Comparison of ENCODE assay signal across 1 cellular context in the genomic region with DNA sequence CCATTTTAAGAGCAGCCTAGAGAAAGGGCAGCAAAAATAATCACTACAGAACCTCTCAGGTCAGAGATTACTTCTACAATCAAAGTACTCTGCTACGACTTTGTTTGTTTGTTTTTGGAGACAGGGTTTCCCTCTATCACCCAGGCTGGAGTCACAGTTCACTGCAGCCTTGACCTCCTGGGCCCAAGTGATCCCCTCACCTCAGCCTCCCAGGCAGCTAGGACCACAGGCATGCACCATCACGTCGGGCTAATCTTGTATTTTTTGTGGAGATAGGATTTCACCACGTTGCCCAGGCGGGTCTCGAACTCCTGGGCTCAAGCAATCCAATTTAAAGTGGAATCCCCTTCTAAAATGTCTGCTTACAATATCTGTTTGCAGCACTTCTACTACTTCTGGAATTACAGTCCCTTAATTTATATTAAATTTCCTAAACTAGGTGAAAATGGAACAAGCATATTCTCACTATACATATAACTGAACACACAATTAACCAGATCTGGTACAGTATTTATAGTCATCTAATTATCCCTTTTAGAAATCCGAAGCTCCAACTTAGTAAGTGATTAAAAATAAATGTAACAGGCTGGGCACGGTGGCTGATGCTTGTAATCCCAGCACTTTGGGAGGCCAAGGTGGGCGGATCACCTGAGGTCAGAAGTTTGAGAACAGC.
A peak's percentile ranks its signal among the peaks of the same experiment; 100 is the strongest.
TF ChIP-seq lines count a peak whose summit lies in the region.

No MANE protein-coding gene starts in this region.

TF ChIP-seq in HepG2, 621 proteins besides CTCF, POLR2A, EP300 and RAD21 (continued from another document and continues in another):
- TF ChIP-seq, protein P1, sequence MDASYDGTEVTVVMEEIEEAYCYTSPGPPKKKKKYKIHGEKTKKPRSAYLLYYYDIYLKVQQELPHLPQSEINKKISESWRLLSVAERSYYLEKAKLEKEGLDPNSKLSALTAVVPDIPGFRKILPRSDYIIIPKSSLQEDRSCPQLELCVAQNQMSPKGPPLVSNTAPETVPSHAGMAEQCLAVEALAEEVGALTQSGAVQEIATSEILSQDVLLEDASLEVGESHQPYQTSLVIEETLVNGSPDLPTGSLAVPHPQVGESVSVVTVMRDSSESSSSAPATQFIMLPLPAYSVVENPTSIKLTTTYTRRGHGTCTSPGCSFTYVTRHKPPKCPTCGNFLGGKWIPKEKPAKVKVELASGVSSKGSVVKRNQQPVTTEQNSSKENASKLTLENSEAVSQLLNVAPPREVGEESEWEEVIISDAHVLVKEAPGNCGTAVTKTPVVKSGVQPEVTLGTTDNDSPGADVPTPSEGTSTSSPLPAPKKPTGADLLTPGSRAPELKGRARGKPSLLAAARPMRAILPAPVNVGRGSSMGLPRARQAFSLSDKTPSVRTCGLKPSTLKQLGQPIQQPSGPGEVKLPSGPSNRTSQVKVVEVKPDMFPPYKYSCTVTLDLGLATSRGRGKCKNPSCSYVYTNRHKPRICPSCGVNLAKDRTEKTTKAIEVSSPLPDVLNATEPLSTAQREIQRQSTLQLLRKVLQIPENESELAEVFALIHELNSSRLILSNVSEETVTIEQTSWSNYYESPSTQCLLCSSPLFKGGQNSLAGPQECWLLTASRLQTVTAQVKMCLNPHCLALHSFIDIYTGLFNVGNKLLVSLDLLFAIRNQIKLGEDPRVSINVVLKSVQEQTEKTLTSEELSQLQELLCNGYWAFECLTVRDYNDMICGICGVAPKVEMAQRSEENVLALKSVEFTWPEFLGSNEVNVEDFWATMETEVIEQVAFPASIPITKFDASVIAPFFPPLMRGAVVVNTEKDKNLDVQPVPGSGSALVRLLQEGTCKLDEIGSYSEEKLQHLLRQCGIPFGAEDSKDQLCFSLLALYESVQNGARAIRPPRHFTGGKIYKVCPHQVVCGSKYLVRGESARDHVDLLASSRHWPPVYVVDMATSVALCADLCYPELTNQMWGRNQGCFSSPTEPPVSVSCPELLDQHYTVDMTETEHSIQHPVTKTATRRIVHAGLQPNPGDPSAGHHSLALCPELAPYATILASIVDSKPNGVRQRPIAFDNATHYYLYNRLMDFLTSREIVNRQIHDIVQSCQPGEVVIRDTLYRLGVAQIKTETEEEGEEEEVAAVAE (CRISPR knock-in tag; IDR thresholded peaks at IDR 0.05; ENCODE audit: borderline replicate concordance), result no peak
- TF ChIP-seq JDP2 (CRISPR knock-in tag; IDR thresholded peaks at IDR 0.05; ENCODE audit: borderline replicate concordance), result no peak
- TF ChIP-seq KDM2A (CRISPR knock-in tag; IDR thresholded peaks at IDR 0.05; ENCODE audit: borderline replicate concordance, low read depth), result no peak; the same call in 1 of the 2 replicates
- no peak for TF ChIP-seq SOX13 (IDR thresholded peaks at IDR 0.05)
- TF ChIP-seq SOX13 (CRISPR knock-in tag; conservative IDR thresholded peaks at IDR 0.05 in 1 of 2, IDR thresholded peaks at IDR 0.05 in 1 of 2), result peak in 1 of 2 experiments; percentile 69; a peak in 2 of 4 replicates
- TF ChIP-seq HMGA1 (CRISPR knock-in tag; conservative IDR thresholded peaks at IDR 0.05), result no peak
- TF ChIP-seq ATAD3A (CRISPR knock-in tag; IDR thresholded peaks at IDR 0.05), result no peak
- TF ChIP-seq, protein P2, sequence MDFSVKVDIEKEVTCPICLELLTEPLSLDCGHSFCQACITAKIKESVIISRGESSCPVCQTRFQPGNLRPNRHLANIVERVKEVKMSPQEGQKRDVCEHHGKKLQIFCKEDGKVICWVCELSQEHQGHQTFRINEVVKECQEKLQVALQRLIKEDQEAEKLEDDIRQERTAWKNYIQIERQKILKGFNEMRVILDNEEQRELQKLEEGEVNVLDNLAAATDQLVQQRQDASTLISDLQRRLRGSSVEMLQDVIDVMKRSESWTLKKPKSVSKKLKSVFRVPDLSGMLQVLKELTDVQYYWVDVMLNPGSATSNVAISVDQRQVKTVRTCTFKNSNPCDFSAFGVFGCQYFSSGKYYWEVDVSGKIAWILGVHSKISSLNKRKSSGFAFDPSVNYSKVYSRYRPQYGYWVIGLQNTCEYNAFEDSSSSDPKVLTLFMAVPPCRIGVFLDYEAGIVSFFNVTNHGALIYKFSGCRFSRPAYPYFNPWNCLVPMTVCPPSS (IDR thresholded peaks at IDR 0.05), result no peak
- no peak; the same call in 1 of the 2 replicates for TF ChIP-seq ZNF264 (CRISPR knock-in tag; IDR thresholded peaks at IDR 0.05)
- no peak for TF ChIP-seq ZNF615 (CRISPR knock-in tag; IDR thresholded peaks at IDR 0.05; ENCODE audit: borderline replicate concordance)
- no peak for TF ChIP-seq GTF2F1 (IDR thresholded peaks at IDR 0.05; ENCODE audit: low read length)
- no peak for TF ChIP-seq ZNF12 (CRISPR knock-in tag; IDR thresholded peaks at IDR 0.05)
- 0 out of 2 replicates have a peak, but pooled peaks have one; percentile 24 for TF ChIP-seq ZNF670 (CRISPR knock-in tag; IDR thresholded peaks at IDR 0.05; ENCODE audit: borderline replicate concordance)
- TF ChIP-seq, protein P3, sequence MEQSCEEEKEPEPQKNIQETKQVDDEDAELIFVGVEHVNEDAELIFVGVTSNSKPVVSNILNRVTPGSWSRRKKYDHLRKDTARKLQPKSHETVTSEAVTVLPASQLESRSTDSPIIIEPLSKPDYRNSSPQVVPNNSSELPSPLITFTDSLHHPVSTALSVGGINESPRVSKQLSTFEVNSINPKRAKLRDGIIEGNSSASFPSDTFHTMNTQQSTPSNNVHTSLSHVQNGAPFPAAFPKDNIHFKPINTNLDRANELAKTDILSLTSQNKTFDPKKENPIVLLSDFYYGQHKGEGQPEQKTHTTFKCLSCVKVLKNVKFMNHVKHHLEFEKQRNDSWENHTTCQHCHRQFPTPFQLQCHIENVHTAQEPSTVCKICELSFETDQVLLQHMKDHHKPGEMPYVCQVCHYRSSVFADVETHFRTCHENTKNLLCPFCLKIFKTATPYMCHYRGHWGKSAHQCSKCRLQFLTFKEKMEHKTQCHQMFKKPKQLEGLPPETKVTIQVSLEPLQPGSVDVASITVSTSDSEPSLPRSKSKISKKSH (CRISPR knock-in tag; IDR thresholded peaks at IDR 0.05; ENCODE audit: borderline replicate concordance), result no peak
- TF ChIP-seq ARNTL (CRISPR knock-in tag; IDR thresholded peaks at IDR 0.05), result 0 out of 2 replicates have a peak, but pooled peaks have one; percentile 30
- no peak for TF ChIP-seq RNF2 (conservative IDR thresholded peaks at IDR 0.05; ENCODE audit: low read depth)
- TF ChIP-seq, protein P4, sequence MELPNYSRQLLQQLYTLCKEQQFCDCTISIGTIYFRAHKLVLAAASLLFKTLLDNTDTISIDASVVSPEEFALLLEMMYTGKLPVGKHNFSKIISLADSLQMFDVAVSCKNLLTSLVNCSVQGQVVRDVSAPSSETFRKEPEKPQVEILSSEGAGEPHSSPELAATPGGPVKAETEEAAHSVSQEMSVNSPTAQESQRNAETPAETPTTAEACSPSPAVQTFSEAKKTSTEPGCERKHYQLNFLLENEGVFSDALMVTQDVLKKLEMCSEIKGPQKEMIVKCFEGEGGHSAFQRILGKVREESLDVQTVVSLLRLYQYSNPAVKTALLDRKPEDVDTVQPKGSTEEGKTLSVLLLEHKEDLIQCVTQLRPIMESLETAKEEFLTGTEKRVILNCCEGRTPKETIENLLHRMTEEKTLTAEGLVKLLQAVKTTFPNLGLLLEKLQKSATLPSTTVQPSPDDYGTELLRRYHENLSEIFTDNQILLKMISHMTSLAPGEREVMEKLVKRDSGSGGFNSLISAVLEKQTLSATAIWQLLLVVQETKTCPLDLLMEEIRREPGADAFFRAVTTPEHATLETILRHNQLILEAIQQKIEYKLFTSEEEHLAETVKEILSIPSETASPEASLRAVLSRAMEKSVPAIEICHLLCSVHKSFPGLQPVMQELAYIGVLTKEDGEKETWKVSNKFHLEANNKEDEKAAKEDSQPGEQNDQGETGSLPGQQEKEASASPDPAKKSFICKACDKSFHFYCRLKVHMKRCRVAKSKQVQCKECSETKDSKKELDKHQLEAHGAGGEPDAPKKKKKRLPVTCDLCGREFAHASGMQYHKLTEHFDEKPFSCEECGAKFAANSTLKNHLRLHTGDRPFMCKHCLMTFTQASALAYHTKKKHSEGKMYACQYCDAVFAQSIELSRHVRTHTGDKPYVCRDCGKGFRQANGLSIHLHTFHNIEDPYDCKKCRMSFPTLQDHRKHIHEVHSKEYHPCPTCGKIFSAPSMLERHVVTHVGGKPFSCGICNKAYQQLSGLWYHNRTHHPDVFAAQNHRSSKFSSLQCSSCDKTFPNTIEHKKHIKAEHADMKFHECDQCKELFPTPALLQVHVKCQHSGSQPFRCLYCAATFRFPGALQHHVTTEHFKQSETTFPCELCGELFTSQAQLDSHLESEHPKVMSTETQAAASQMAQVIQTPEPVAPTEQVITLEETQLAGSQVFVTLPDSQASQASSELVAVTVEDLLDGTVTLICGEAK (IDR thresholded peaks at IDR 0.05), result no peak
- TF ChIP-seq, protein P4 (CRISPR knock-in tag; IDR thresholded peaks at IDR 0.05), result no peak; the same call in 1 of the 2 replicates
- TF ChIP-seq AHR (CRISPR knock-in tag; IDR thresholded peaks at IDR 0.05), result no peak
- no peak for TF ChIP-seq ZNF557 (CRISPR knock-in tag; IDR thresholded peaks at IDR 0.05)
- peak; percentile 71; the same call in 1 of the 2 replicates for TF ChIP-seq TBX2 (CRISPR knock-in tag; IDR thresholded peaks at IDR 0.05; ENCODE audit: borderline replicate concordance)
- TF ChIP-seq ZFP90 (CRISPR knock-in tag; IDR thresholded peaks at IDR 0.05; ENCODE audit: borderline replicate concordance), result no peak
- TF ChIP-seq GTF3A (CRISPR knock-in tag; conservative IDR thresholded peaks at IDR 0.05), result no peak
- TF ChIP-seq ETV6 (CRISPR knock-in tag; conservative IDR thresholded peaks at IDR 0.05), result no peak
- TF ChIP-seq, protein P5, sequence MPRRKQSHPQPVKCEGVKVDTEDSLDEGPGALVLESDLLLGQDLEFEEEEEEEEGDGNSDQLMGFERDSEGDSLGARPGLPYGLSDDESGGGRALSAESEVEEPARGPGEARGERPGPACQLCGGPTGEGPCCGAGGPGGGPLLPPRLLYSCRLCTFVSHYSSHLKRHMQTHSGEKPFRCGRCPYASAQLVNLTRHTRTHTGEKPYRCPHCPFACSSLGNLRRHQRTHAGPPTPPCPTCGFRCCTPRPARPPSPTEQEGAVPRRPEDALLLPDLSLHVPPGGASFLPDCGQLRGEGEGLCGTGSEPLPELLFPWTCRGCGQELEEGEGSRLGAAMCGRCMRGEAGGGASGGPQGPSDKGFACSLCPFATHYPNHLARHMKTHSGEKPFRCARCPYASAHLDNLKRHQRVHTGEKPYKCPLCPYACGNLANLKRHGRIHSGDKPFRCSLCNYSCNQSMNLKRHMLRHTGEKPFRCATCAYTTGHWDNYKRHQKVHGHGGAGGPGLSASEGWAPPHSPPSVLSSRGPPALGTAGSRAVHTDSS (CRISPR knock-in tag; conservative IDR thresholded peaks at IDR 0.05), result no peak
- TF ChIP-seq EHMT2 (IDR thresholded peaks at IDR 0.05; ENCODE audit: borderline replicate concordance, low read depth, low read length), result no peak
- no peak for TF ChIP-seq RAD51 (IDR thresholded peaks at IDR 0.05; ENCODE audit: borderline replicate concordance)
- no peak for TF ChIP-seq ZNF235 (CRISPR knock-in tag; IDR thresholded peaks at IDR 0.05; ENCODE audit: borderline replicate concordance)
- no peak for TF ChIP-seq NFE2L2 (IDR thresholded peaks at IDR 0.05; ENCODE audit: low read length)
- peak; percentile 71 for TF ChIP-seq ZNF777 (CRISPR knock-in tag; IDR thresholded peaks at IDR 0.05)
- no peak for TF ChIP-seq ZSCAN22 (CRISPR knock-in tag; IDR thresholded peaks at IDR 0.05)
- peak; percentile 67 for TF ChIP-seq FOSL2 (CRISPR knock-in tag; IDR thresholded peaks at IDR 0.05)
- no peak for TF ChIP-seq ZNF451 (CRISPR knock-in tag; IDR thresholded peaks at IDR 0.05)
- no peak for TF ChIP-seq ZNF333 (CRISPR knock-in tag; IDR thresholded peaks at IDR 0.05; ENCODE audit: borderline replicate concordance)
- TF ChIP-seq, protein P6, sequence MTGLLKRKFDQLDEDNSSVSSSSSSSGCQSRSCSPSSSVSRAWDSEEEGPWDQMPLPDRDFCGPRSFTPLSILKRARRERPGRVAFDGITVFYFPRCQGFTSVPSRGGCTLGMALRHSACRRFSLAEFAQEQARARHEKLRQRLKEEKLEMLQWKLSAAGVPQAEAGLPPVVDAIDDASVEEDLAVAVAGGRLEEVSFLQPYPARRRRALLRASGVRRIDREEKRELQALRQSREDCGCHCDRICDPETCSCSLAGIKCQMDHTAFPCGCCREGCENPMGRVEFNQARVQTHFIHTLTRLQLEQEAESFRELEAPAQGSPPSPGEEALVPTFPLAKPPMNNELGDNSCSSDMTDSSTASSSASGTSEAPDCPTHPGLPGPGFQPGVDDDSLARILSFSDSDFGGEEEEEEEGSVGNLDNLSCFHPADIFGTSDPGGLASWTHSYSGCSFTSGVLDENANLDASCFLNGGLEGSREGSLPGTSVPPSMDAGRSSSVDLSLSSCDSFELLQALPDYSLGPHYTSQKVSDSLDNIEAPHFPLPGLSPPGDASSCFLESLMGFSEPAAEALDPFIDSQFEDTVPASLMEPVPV (CRISPR knock-in tag; IDR thresholded peaks at IDR 0.05), result no peak
- TF ChIP-seq ZNF768 (CRISPR knock-in tag; IDR thresholded peaks at IDR 0.05), result no peak
- peak; percentile 81 for TF ChIP-seq DPF2 (CRISPR knock-in tag; IDR thresholded peaks at IDR 0.05; ENCODE audit: borderline replicate concordance, low read depth)
- TF ChIP-seq SIN3B (IDR thresholded peaks at IDR 0.05; ENCODE audit: low read length), result no peak
- no peak for TF ChIP-seq ZNF550 (CRISPR knock-in tag; IDR thresholded peaks at IDR 0.05; ENCODE audit: borderline replicate concordance)
